In genomic region chr10:105585215-105585614, GRCh38 we compare ENCODE assay signal across 1 cellular context.
TF ChIP-seq lines count a peak whose summit lies in the region.

No MANE protein-coding gene starts in this region.

TF ChIP-seq in H1, 55 proteins besides CTCF, POLR2A, EP300 and RAD21 (continued from another document):
- TF ChIP-seq CHD7 (IDR thresholded peaks at IDR 0.05; ENCODE audit: insufficient replicate concordance, low read length) (no peak), EZH2 (IDR thresholded peaks at IDR 0.05; ENCODE audit: low read depth, low read length, severe bottlenecking) (no peak), RFX5 (IDR thresholded peaks at IDR 0.05; ENCODE audit: borderline replicate concordance, low read depth, low read length) (no peak), SP1 (IDR thresholded peaks at IDR 0.05; ENCODE audit: low read depth, low read length) (no peak), POU5F1 (IDR thresholded peaks at IDR 0.05; ENCODE audit: low read depth, low read length) (no peak), ZNF274 (IDR thresholded peaks at IDR 0.05; ENCODE audit: borderline replicate concordance, extremely low read depth, low read length) (no peak), POLR2AphosphoS5 (IDR thresholded peaks at IDR 0.05; ENCODE audit: low read depth, low read length) (no peak), SP2 (IDR thresholded peaks at IDR 0.05; ENCODE audit: low read length) (no peak), KDM1A (IDR thresholded peaks at IDR 0.05; ENCODE audit: borderline replicate concordance, low read length) (no peak), GABPA (IDR thresholded peaks at IDR 0.05; ENCODE audit: borderline replicate concordance, insufficient read depth, low read length) (no peak), CBX5 (IDR thresholded peaks at IDR 0.05; ENCODE audit: low read depth, low read length) (no peak), KDM5A (IDR thresholded peaks at IDR 0.05; ENCODE audit: low read length) (no peak), ASH2L (IDR thresholded peaks at IDR 0.05; ENCODE audit: low read length) (no peak), BRCA1 (IDR thresholded peaks at IDR 0.05; ENCODE audit: low read depth, low read length) (no peak), HDAC6 (IDR thresholded peaks at IDR 0.05; ENCODE audit: low read depth, low read length) (no peak), TAF7 (optimal IDR thresholded peaks at IDR 0.05; ENCODE audit: borderline replicate concordance, low read depth, low read length) (no peak), TAF1 (IDR thresholded peaks at IDR 0.05; ENCODE audit: low read depth, low read length) (no peak), MAFK (IDR thresholded peaks at IDR 0.05; ENCODE audit: low read depth, low read length) (no peak)
